In the genomic region with DNA sequence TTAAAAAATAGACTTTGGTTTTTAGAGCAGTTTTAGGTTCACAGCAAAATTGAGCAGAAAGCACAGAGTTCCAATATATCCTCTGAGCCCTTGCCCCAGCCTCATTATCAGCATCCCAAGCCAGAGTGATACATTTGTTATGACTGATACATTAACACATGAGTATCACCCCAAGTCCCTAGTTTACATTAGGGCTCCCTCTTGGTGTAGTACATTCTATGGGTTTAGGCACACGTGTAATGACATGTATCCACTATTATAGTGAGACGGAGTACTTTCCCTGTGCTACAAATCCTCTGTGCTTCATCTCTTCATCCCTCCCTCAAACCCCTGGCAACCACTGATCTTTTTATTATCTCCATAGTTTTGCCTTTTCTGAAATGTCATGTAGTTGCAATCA, we compare ENCODE assay signal across 29 cellular contexts. TPM values are rescaled to one million over a fixed set of nuclear protein-coding genes. Genes with fewer than 3 reads are reported as not detected.
"Had no signal": no experiment of that assay in that cellular context is flagged by ENCODE, and none has a peak within 500 bp of the region (broad histone marks: within the 10 kb centered on the region; RNA-seq: fewer than 3 reads in every experiment).

No MANE protein-coding gene starts in this region.

- ATAC-seq: gastrocnemius medialis; left lobe of liver; mucosa of descending colon; psoas muscle; right cardiac atrium; stimulated activated naive B cell treated with anti-CD40 and anti-IgM and Interleukin-4, amounts not matched to agents 10 μg/mL and 1 μg/mL and 100 μg/mL, for 72 hours had no signal

- H3K4me3 ChIP-seq: coronary artery, gastrocnemius medialis, lung, mucosa of descending colon, ovary, psoas muscle, sigmoid colon, thoracic aorta, tibial nerve, upper lobe of left lung, uterus had no signal

- H3K27me3 ChIP-seq: gastrocnemius medialis, ovary, sigmoid colon, tibial nerve, upper lobe of left lung, uterus had no signal

- H3K36me3 Mint-ChIP-seq: mesothelial cell of epicardium; naive B cell; stimulated activated naive B cell treated with anti-CD40 and anti-IgM and Interleukin-4, amounts not matched to agents 10 μg/mL and 1 μg/mL and 100 μg/mL, for 72 hours had no signal

- H3K27ac ChIP-seq: coronary artery, gastrocnemius medialis, ovary, psoas muscle, sigmoid colon, thoracic aorta, tibial nerve, upper lobe of left lung, uterus had no signal

- H3K9me3 Mint-ChIP-seq: naive B cell; nephron progenitor cell; stimulated activated naive B cell treated with anti-CD40 and anti-IgM and Interleukin-4, amounts not matched to agents 10 μg/mL and 1 μg/mL and 100 μg/mL, for 72 hours; stimulated activated naive CD8-positive, alpha-beta T cell treated with anti-CD3 and anti-CD28 coated beads, Interleukin-15, Interleukin-2, amounts not matched to agents 100 ng/mL and 50 ng/mL, for 24 hours had no signal

- H3K36me3 ChIP-seq: gastrocnemius medialis, ovary, sigmoid colon, thoracic aorta, tibial nerve, upper lobe of left lung, uterus had no signal

- H3K9me3 ChIP-seq: gastrocnemius medialis, mucosa of descending colon, ovary, psoas muscle, sigmoid colon, thoracic aorta, tibial nerve, upper lobe of left lung, uterus had no signal

- H3K27me3 Mint-ChIP-seq: stimulated activated naive B cell treated with anti-CD40 and anti-IgM and Interleukin-4, amounts not matched to agents 10 μg/mL and 1 μg/mL and 100 μg/mL, for 72 hours; stimulated activated naive CD8-positive, alpha-beta T cell treated with anti-CD3 and anti-CD28 coated beads, Interleukin-15, Interleukin-2, amounts not matched to agents 100 ng/mL and 50 ng/mL, for 24 hours had no signal

- FAIRE-seq: kidney had no signal

- DNase-seq: dermis blood vessel endothelial cell; effector memory CD4-positive, alpha-beta T cell; erythroblast; gastrocnemius medialis; kidney; mesenchymal stem cell; mucosa of descending colon; naive B cell; nephron progenitor cell; occipital lobe; ovary; posterior cingulate gyrus; psoas muscle; right cardiac atrium; sigmoid colon; stimulated activated CD4-positive, alpha-beta T cell treated with anti-CD3 and anti-CD28 coated beads, Interleukin-2, amount 100 ng/mL, for 24 hours; stimulated activated CD4-positive, alpha-beta T cell treated with anti-CD3 and anti-CD28 coated beads, Interleukin-4, amount 100 ng/mL, for 4 hours; stimulated activated naive B cell treated with anti-CD40 and anti-IgM and Interleukin-4, amounts not matched to agents 10 μg/mL and 1 μg/mL and 100 μg/mL, for 72 hours; upper lobe of left lung; uterus had no signal

- H3K4me1 ChIP-seq: gastrocnemius medialis, psoas muscle, sigmoid colon, uterus had no signal

- H3K27ac Mint-ChIP-seq: mesothelial cell of epicardium; naive B cell; nephron progenitor cell; stimulated activated naive B cell treated with anti-CD40 and anti-IgM and Interleukin-4, amounts not matched to agents 10 μg/mL and 1 μg/mL and 100 μg/mL, for 72 hours; stimulated activated naive CD8-positive, alpha-beta T cell treated with anti-CD3 and anti-CD28 coated beads, Interleukin-15, Interleukin-2, amounts not matched to agents 100 ng/mL and 50 ng/mL, for 24 hours had no signal

- H3K4me1 Mint-ChIP-seq: naive B cell; stimulated activated naive B cell treated with anti-CD40 and anti-IgM and Interleukin-4, amounts not matched to agents 10 μg/mL and 1 μg/mL and 100 μg/mL, for 72 hours had no signal

- H3K4me3 Mint-ChIP-seq: mesothelial cell of epicardium; naive B cell; nephron progenitor cell; stimulated activated naive B cell treated with anti-CD40 and anti-IgM and Interleukin-4, amounts not matched to agents 10 μg/mL and 1 μg/mL and 100 μg/mL, for 72 hours; stimulated activated naive CD8-positive, alpha-beta T cell treated with anti-CD3 and anti-CD28 coated beads, Interleukin-15, Interleukin-2, amounts not matched to agents 100 ng/mL and 50 ng/mL, for 24 hours had no signal

RNA-seq across cellular contexts. Expression of gene GSG1, which starts 22.5 kb away (rescaled TPM):
- total RNA-seq: dermis blood vessel endothelial cell, gastrocnemius medialis, glomerular endothelial cell, left lobe of liver, liver, lung, mesothelial cell of epicardium, mucosa of descending colon, occipital lobe, ovary, psoas muscle, right cardiac atrium, sigmoid colon, thoracic aorta, tibial nerve, upper lobe of left lung, uterus had no signal
- polyA plus RNA-seq: liver, lung, psoas muscle, sigmoid colon had no signal
